8 cellular contexts compared by ENCODE assay signal in genomic region chr6:148520109-148520841, GRCh38.
DNase-seq lines count a peak whose midpoint lies in the region; ATAC-seq and TF ChIP-seq lines count a peak whose summit lies in the region.

No MANE protein-coding gene starts in this region.

- H3K9me3 Mint-ChIP-seq in activated T-helper 17 cell treated with anti-CD3 and anti-CD28 coated beads, Interleukin-2, amount 50 U/mL, for 72 hours: no peaks in the 10 kb centered on the region

- no peaks in the 10 kb centered on the region for H3K36me3 Mint-ChIP-seq in activated T-helper 17 cell treated with anti-CD3 and anti-CD28 coated beads, Interleukin-2, amount 50 U/mL, for 72 hours (ENCODE audit: low read depth)

- ATAC-seq in Right ventricle myocardium superior (ENCODE audit: poor library complexity): no peak
- ATAC-seq in HG03045 (IDR thresholded peaks at IDR 0.05; ENCODE audit: unreplicated experiment): peak; percentile 84
- ATAC-seq in activated T-helper 17 cell treated with anti-CD3 and anti-CD28 coated beads, Interleukin-2, amount 50 U/mL, for 72 hours (replicated peaks): no peak

- TF ChIP-seq EP300 in tibial nerve (IDR thresholded peaks at IDR 0.05): peak in 1 of 2 donors; percentile 34

- peaks cover 13% of the 10 kb centered on the region for H3K4me1 Mint-ChIP-seq in activated T-helper 17 cell treated with anti-CD3 and anti-CD28 coated beads, Interleukin-2, amount 50 U/mL, for 72 hours

- intact Hi-C loops in left ventricle myocardium inferior (cut with micrococcal nuclease) (no loop called here), Right ventricle myocardium superior (cut with DNase I) (no loop called here)

- peaks cover 9% of the 10 kb centered on the region for H3K27me3 Mint-ChIP-seq in activated T-helper 17 cell treated with anti-CD3 and anti-CD28 coated beads, Interleukin-2, amount 50 U/mL, for 72 hours

- peak overlapping the region; percentile 90 for H3K27ac Mint-ChIP-seq in activated T-helper 17 cell treated with anti-CD3 and anti-CD28 coated beads, Interleukin-2, amount 50 U/mL, for 72 hours

- H3K27me3 ChIP-seq in left ventricle myocardium inferior (ENCODE audit: low read depth) (no peaks in the 10 kb centered on the region), tibial nerve (no peaks in the 10 kb centered on the region), MG63 (no peaks in the 10 kb centered on the region)

- H3K27ac ChIP-seq in left ventricle myocardium inferior (replicated peaks) (peak overlapping the region; percentile 87), tibial nerve (peak overlapping the region; percentile 66 to 93 (median 80))

- DNase-seq in left ventricle myocardium inferior (no peak), Right ventricle myocardium superior (no peak), tibial nerve (ENCODE audit: low spot score in 2 of 2) (no peak), MG63 (no peak)
- DNase-seq in activated CD4-positive, alpha-beta T cell treated with anti-CD3 and anti-CD28 coated beads for 48 hours: no peak
- no peak for DNase-seq in stimulated activated CD4-positive, alpha-beta T cell treated with anti-CD3 and anti-CD28 coated beads, Interleukin-4, amount 100 ng/mL, for 1 hour

- H3K4me3 Mint-ChIP-seq in activated T-helper 17 cell treated with anti-CD3 and anti-CD28 coated beads, Interleukin-2, amount 50 U/mL, for 72 hours: peak overlapping the region; percentile 61

- H3K36me3 ChIP-seq in left ventricle myocardium inferior: peaks cover 40% of the 10 kb centered on the region
- H3K36me3 ChIP-seq in tibial nerve: peaks cover 0 to 20% (median 0%) of the 10 kb centered on the region in 3 donors
- peaks cover 35% of the 10 kb centered on the region for H3K36me3 ChIP-seq in MG63

- TF ChIP-seq CTCF in left ventricle myocardium inferior (IDR thresholded peaks at IDR 0.05; ENCODE audit: borderline replicate concordance) (no peak), tibial nerve (IDR thresholded peaks at IDR 0.05) (no peak)

- H3K4me3 ChIP-seq in left ventricle myocardium inferior: no peak overlapping the region
- no peak overlapping the region for H3K4me3 ChIP-seq in tibial nerve
- no peak overlapping the region for H3K4me3 ChIP-seq in MG63

- 78 to 84% methylated on average over 23 of the region's 23 CpGs for WGBS in tibial nerve, 2 donors

- H3K9me3 ChIP-seq in left ventricle myocardium inferior (replicated peaks) (no peaks in the 10 kb centered on the region), tibial nerve (no peaks in the 10 kb centered on the region), MG63 (no peaks in the 10 kb centered on the region)

- H3K4me1 ChIP-seq in left ventricle myocardium inferior (peaks cover 92% of the 10 kb centered on the region), tibial nerve (peaks cover 0 to 93% (median 30%) of the 10 kb centered on the region in 4 donors)

- TF ChIP-seq POLR2A in tibial nerve (IDR thresholded peaks at IDR 0.05): no peak
